ENCODE assay signal across 1 cellular context in the genomic region with DNA sequence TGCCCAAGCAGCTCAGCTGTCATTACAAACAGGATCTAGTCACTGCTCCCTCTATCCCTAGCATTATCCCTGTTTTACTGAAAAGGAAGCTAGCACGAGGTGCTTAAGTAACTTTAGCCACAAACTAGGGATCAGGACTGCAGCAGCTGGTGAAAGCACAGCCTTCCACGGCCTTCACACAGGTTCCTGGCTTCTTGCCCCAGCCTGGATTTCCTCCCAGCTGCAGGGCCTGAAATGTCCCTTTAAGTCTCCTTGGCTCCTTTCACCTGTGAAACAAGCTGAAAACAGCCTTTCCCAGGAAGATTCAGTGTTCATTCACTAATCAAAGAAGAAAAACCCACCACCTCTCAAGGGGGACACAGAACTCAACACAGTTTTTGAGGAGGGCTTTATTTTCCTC.
TF ChIP-seq lines count a peak whose summit lies in the region.

No MANE protein-coding gene starts in this region.

TF ChIP-seq in SK-N-SH, 30 proteins besides CTCF, POLR2A, EP300 and RAD21 (continued from another document):
- TF ChIP-seq, protein P1, sequence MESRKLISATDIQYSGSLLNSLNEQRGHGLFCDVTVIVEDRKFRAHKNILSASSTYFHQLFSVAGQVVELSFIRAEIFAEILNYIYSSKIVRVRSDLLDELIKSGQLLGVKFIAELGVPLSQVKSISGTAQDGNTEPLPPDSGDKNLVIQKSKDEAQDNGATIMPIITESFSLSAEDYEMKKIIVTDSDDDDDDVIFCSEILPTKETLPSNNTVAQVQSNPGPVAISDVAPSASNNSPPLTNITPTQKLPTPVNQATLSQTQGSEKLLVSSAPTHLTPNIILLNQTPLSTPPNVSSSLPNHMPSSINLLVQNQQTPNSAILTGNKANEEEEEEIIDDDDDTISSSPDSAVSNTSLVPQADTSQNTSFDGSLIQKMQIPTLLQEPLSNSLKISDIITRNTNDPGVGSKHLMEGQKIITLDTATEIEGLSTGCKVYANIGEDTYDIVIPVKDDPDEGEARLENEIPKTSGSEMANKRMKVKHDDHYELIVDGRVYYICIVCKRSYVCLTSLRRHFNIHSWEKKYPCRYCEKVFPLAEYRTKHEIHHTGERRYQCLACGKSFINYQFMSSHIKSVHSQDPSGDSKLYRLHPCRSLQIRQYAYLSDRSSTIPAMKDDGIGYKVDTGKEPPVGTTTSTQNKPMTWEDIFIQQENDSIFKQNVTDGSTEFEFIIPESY (IDR thresholded peaks at IDR 0.05; ENCODE audit: borderline replicate concordance, low read depth): no peak
- TF ChIP-seq NFIC (IDR thresholded peaks at IDR 0.05; ENCODE audit: borderline replicate concordance) (no peak), FOSL2 (IDR thresholded peaks at IDR 0.05; ENCODE audit: borderline replicate concordance, low read depth) (no peak), NRF1 (IDR thresholded peaks at IDR 0.05; ENCODE audit: low read depth, low read length) (no peak), TCF12 (IDR thresholded peaks at IDR 0.05) (no peak), SMC3 (IDR thresholded peaks at IDR 0.05; ENCODE audit: low read depth, low read length) (no peak), RFX5 (IDR thresholded peaks at IDR 0.05; ENCODE audit: low read length) (no peak)
- TF ChIP-seq, protein P2, sequence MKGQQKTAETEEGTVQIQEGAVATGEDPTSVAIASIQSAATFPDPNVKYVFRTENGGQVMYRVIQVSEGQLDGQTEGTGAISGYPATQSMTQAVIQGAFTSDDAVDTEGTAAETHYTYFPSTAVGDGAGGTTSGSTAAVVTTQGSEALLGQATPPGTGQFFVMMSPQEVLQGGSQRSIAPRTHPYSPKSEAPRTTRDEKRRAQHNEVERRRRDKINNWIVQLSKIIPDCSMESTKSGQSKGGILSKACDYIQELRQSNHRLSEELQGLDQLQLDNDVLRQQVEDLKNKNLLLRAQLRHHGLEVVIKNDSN (IDR thresholded peaks at IDR 0.05; ENCODE audit: borderline replicate concordance, low read depth): no peak
- TF ChIP-seq, protein P3, sequence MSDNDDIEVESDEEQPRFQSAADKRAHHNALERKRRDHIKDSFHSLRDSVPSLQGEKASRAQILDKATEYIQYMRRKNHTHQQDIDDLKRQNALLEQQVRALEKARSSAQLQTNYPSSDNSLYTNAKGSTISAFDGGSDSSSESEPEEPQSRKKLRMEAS (IDR thresholded peaks at IDR 0.05; ENCODE audit: low read depth): no peak
